In the genomic region with DNA sequence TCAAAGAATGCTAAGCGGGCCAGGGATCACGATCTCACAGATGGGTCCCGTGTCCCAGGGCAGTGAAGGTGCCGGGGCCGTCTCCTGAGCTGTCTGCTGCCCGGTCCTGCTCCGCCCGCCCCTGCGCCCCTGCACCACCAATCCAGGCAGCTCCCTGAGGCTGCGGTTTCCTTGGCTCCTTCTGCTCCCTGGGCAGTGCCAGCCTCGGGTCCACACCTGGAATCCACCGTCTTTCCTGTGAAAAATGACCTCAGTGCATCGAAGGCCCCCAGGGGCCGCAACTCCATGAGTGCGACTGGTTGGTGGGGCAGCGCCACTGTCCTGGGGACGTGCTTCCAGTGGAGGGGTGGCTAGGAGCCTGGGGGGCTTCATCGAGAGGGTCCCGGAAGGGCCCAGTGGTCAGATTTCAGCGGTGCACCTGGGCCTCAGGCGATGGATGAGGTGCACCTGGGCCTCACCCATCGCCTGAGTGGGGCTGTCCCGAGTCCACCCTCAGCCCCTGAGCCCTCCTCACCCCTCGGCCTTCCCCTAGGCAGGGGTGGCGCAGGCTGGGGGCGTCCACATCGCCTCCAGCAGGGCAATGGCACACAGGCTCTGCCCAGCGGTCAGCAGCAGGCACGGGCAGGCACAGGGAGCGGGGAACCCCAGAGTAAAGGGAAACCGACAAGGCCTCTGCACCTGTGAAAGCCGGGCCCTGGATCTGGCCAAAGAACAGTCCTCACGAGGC, we compare ENCODE assay signal across 22 cellular contexts. TPM values are rescaled to one million over a fixed set of nuclear protein-coding genes. Genes with fewer than 3 reads are reported as not detected.
DNase-seq lines count a peak whose midpoint lies in the region; ATAC-seq, FAIRE-seq and TF ChIP-seq lines count a peak whose summit lies in the region.
"Had no signal": no experiment of that assay in that cellular context is flagged by ENCODE, and none has a peak within 500 bp of the region (broad histone marks: within the 10 kb centered on the region; RNA-seq: fewer than 3 reads in every experiment).

No MANE protein-coding gene starts in this region.

- TF ChIP-seq CTCF in right lobe of liver (IDR thresholded peaks at IDR 0.05) = no peak
- no peak for TF ChIP-seq CTCF in HepG2 (CRISPR knock-in tag; IDR thresholded peaks at IDR 0.05)
- no peak for TF ChIP-seq CTCF in kidney (IDR thresholded peaks at IDR 0.05; ENCODE audit: borderline replicate concordance, extremely low read depth, insufficient read depth)
- TF ChIP-seq CTCF in spleen (IDR thresholded peaks at IDR 0.05 in 8 of 11, conservative IDR thresholded peaks at IDR 0.05 in 3 of 11) = no peak

- no peak overlapping the region for H3K9ac ChIP-seq in HepG2 (ENCODE audit: insufficient read depth, low read depth, low read length)
- no peak overlapping the region for H3K9ac ChIP-seq in kidney (ENCODE audit: low read length in 2 of 2)
- H3K9ac ChIP-seq: GM23248 had no signal

- TF ChIP-seq POLR2A in right lobe of liver (IDR thresholded peaks at IDR 0.05) (no peak), HepG2 (IDR thresholded peaks at IDR 0.05; ENCODE audit: insufficient read depth in 1 of 2, low read depth in 2 of 2, low read length in 2 of 2) (no peak), spleen (IDR thresholded peaks at IDR 0.05) (no peak)

- no peaks in the 10 kb centered on the region for H3K36me3 ChIP-seq in right lobe of liver
- no peaks in the 10 kb centered on the region for H3K36me3 ChIP-seq in HepG2 (replicated peaks in 1 of 2; ENCODE audit: control insufficient read depth in 1 of 2, insufficient read depth in 2 of 2, low read length in 2 of 2)
- H3K36me3 ChIP-seq in kidney (ENCODE audit: control insufficient read depth in 1 of 2, insufficient read depth in 2 of 2, low read length in 2 of 2) = no peaks in the 10 kb centered on the region
- no peaks in the 10 kb centered on the region for H3K36me3 ChIP-seq in spleen

- H2AFZ ChIP-seq in HepG2 (ENCODE audit: low read length) = no peak overlapping the region
- H2AFZ ChIP-seq: GM23248 had no signal

- POLR2A ChIA-PET in HepG2 (lab: Yijun Ruan, JAX) = no interaction called here

- no peak overlapping the region for H3K4me2 ChIP-seq in HepG2 (ENCODE audit: low read depth, low read length)

- H3K27me3 ChIP-seq in right lobe of liver (no peaks in the 10 kb centered on the region), HepG2 (ENCODE audit: control insufficient read depth in 1 of 2, insufficient read depth in 2 of 2, low read length in 2 of 2) (peaks cover 7 to 47% of the 10 kb centered on the region in 2 experiments; a peak in 4 of 5 replicates), spleen (replicated peaks in 1 of 7) (peaks cover 0 to 32% (median 0%) of the 10 kb centered on the region in 7 donors)

- H3K4me3 ChIP-seq in right lobe of liver (no peak overlapping the region), HepG2 (replicated peaks in 1 of 3; ENCODE audit: insufficient read depth in 1 of 3, low read depth in 2 of 3, low read length in 3 of 3) (no peak overlapping the region), kidney (ENCODE audit: low read length in 2 of 2) (no peak overlapping the region), spleen (no peak overlapping the region)
- H3K4me3 ChIP-seq: GM23248 had no signal

- DNase-seq in right lobe of liver (no peak), HepG2 (ENCODE audit: low spot score) (no peak), kidney (peak; percentile 40), spleen (peak; percentile 41), T-helper 17 cell (no peak), hepatic stellate cell (ENCODE audit: low spot score) (no peak), UCSD-AML1 (lab: John Stamatoyannopoulos, UW; ENCODE audit: unreplicated experiment) (no peak)
- DNase-seq in stimulated activated naive CD8-positive, alpha-beta T cell treated with anti-CD3 and anti-CD28 coated beads, Interleukin-15, amount 100 ng/mL, for 72 hours = no peak
- DNase-seq: Caco-2; CD4-positive, CD25-positive, alpha-beta regulatory T cell; CD8-positive, alpha-beta T cell; DMS153; DND-41; GM23248; H7; HCEC 1CT had no signal

- CTCF ChIA-PET in HepG2 (lab: Yijun Ruan, JAX; ENCODE audit: low intra/inter-chr PET ratio, low total read pairs) = no interaction called here

- peak in 3 of 4 donors; percentile 4 to 21 (median 12) for ATAC-seq in right lobe of liver
- no peak for ATAC-seq in HepG2
- ATAC-seq in stimulated activated naive CD8-positive, alpha-beta T cell treated with anti-CD3 and anti-CD28 coated beads, Interleukin-15, amount 100 ng/mL, for 72 hours = peak; percentile 20
- ATAC-seq in T-helper 17 cell = no peak
- ATAC-seq: CD8-positive, alpha-beta T cell had no signal

- WGBS in right lobe of liver (ENCODE audit: insufficient coverage, low coverage, low lambda C conversion rate, missing lambda C conversion rate) = 20% methylated on average over 2 of the region's 33 CpGs
- 16% methylated on average over 17 of the region's 33 CpGs for WGBS in HepG2 (ENCODE audit: low lambda C conversion rate)
- WGBS in spleen, 5 donors = 83 to 88% (median 85%) methylated on average over 30 to 33 of the region's 33 CpGs

- no peaks in the 10 kb centered on the region for H3K4me1 Mint-ChIP-seq in stimulated activated naive CD8-positive, alpha-beta T cell treated with anti-CD3 and anti-CD28 coated beads, Interleukin-15, amount 100 ng/mL, for 72 hours
- H3K4me1 Mint-ChIP-seq in T-helper 17 cell = no peaks in the 10 kb centered on the region
- H3K4me1 Mint-ChIP-seq: CD4-positive, CD25-positive, alpha-beta regulatory T cell had no signal

- BruUV-seq in HepG2 (replicated peaks; lab: Mats Ljungman, UMichigan) = no TSS peak

- no peaks in the 10 kb centered on the region for H3K79me2 ChIP-seq in HepG2 (ENCODE audit: insufficient read depth, low read length)

- H3K9me3 Mint-ChIP-seq in stimulated activated naive CD8-positive, alpha-beta T cell treated with anti-CD3 and anti-CD28 coated beads, Interleukin-15, amount 100 ng/mL, for 72 hours = peaks cover 11 to 12% of the 10 kb centered on the region in 2 donors
- H3K9me3 Mint-ChIP-seq: CD8-positive, alpha-beta T cell had no signal

- H3K27me3 Mint-ChIP-seq in stimulated activated naive CD8-positive, alpha-beta T cell treated with anti-CD3 and anti-CD28 coated beads, Interleukin-15, amount 100 ng/mL, for 72 hours = no peaks in the 10 kb centered on the region
- peaks cover 7% of the 10 kb centered on the region for H3K27me3 Mint-ChIP-seq in T-helper 17 cell
- H3K27me3 Mint-ChIP-seq: CD4-positive, CD25-positive, alpha-beta regulatory T cell had no signal

- TF ChIP-seq RAD21 in HepG2 (CRISPR knock-in tag; IDR thresholded peaks at IDR 0.05) = no peak

- no peak overlapping the region for H3K4me3 Mint-ChIP-seq in stimulated activated naive CD8-positive, alpha-beta T cell treated with anti-CD3 and anti-CD28 coated beads, Interleukin-15, amount 100 ng/mL, for 72 hours
- H3K4me3 Mint-ChIP-seq in T-helper 17 cell = no peak overlapping the region
- H3K4me3 Mint-ChIP-seq: CD4-positive, CD25-positive, alpha-beta regulatory T cell; CD8-positive, alpha-beta T cell had no signal

- in situ Hi-C loops in HepG2 (cut with HindIII; ENCODE audit: extremely low pct_ligation_motif_present, low pct_unique_long_range_greater_than_20kb) = no loop called here

- H3K36me3 Mint-ChIP-seq in T-helper 17 cell (ENCODE audit: low read depth) = no peaks in the 10 kb centered on the region
- H3K36me3 Mint-ChIP-seq: CD4-positive, CD25-positive, alpha-beta regulatory T cell; CD8-positive, alpha-beta T cell had no signal

- TF ChIP-seq EP300 in HepG2 (IDR thresholded peaks at IDR 0.05; ENCODE audit: low read depth in 2 of 2, low read length in 2 of 2) (no peak), HepG2 (CRISPR knock-in tag; IDR thresholded peaks at IDR 0.05; ENCODE audit: borderline replicate concordance) (no peak)

- FAIRE-seq in HepG2 (lab: Jason Lieb, UNC) = no peak
- no peak for FAIRE-seq in kidney (lab: Jason Lieb, UNC)
- FAIRE-seq: G401.6, GM19239, H1 had no signal

- H3K27ac Mint-ChIP-seq in stimulated activated naive CD8-positive, alpha-beta T cell treated with anti-CD3 and anti-CD28 coated beads, Interleukin-15, amount 100 ng/mL, for 72 hours = peak overlapping the region in 1 of 2 donors; percentile 65
- no peak overlapping the region for H3K27ac Mint-ChIP-seq in T-helper 17 cell
- H3K27ac Mint-ChIP-seq: CD4-positive, CD25-positive, alpha-beta regulatory T cell; CD8-positive, alpha-beta T cell had no signal

- H4K20me1 ChIP-seq in HepG2 (ENCODE audit: insufficient read depth, low read length) = no peaks in the 10 kb centered on the region

- intact Hi-C loops in right lobe of liver (cut with DNase I) = no loop called here
- intact Hi-C loops in HepG2 (cut with micrococcal nuclease; ENCODE audit: unreplicated experiment) = no loop called here
- intact Hi-C loops in kidney (cut with DNase I) = no loop called here
- intact Hi-C loops in spleen (cut with DNase I; ENCODE audit: low total_unique reads) = no loop called here

- no peaks in the 10 kb centered on the region for H3K9me3 ChIP-seq in right lobe of liver
- no peaks in the 10 kb centered on the region for H3K9me3 ChIP-seq in HepG2 (ENCODE audit: low read length)
- peaks cover 0 to 7% of the 10 kb centered on the region in 2 donors for H3K9me3 ChIP-seq in kidney (ENCODE audit: control insufficient read depth in 1 of 2, low read length in 2 of 2)
- peaks cover 0 to 27% (median 20%) of the 10 kb centered on the region in 8 donors for H3K9me3 ChIP-seq in spleen
- H3K9me3 ChIP-seq in T-helper 17 cell (ENCODE audit: control insufficient read depth, low read length, poor library complexity, severe bottlenecking) = no peaks in the 10 kb centered on the region

- no peaks in the 10 kb centered on the region for H3K4me1 ChIP-seq in right lobe of liver
- H3K4me1 ChIP-seq in HepG2 (ENCODE audit: insufficient read depth, low read length) = no peaks in the 10 kb centered on the region
- no peaks in the 10 kb centered on the region for H3K4me1 ChIP-seq in kidney (ENCODE audit: control insufficient read depth in 1 of 2, insufficient read depth in 1 of 2, low read depth in 1 of 2, low read length in 2 of 2)
- H3K4me1 ChIP-seq in spleen = peaks cover 0 to 8% (median 0%) of the 10 kb centered on the region in 6 donors

- H3K27ac ChIP-seq in right lobe of liver (no peak overlapping the region), HepG2 (ENCODE audit: extremely low read length, insufficient read depth, low read length) (no peak overlapping the region), kidney (ENCODE audit: low read depth in 2 of 2, low read length in 2 of 2) (no peak overlapping the region), spleen (no peak overlapping the region)
- H3K27ac ChIP-seq: C4-2B, GM23248 had no signal

RNA-seq across cellular contexts. Expression of a gene that starts 27.2 kb away (rescaled TPM):
- total RNA-seq in right lobe of liver (under 1 TPM in 5 of 6 experiments, not detected in 1; 0.10 to 0.46 (median 0.16) TPM), HepG2 (2016; rRNA removed; fragmentation: Illumina TruSeq; extraction: Trizol) (not detected in 2 replicates), kidney (0.91 TPM), spleen (under 1 TPM in 2 of 7 donors, not detected in 5; 0.26 to 0.34 TPM), T-helper 17 cell (not detected)
- not detected in 2 replicates for total RNA-seq in HepG2 (2016; cell fraction: cytosol; rRNA removed; fragmentation: Illumina TruSeq; extraction: Trizol; ENCODE audit: low read depth)
- total RNA-seq in HepG2 (2016; cell fraction: insoluble cytoplasmic fraction; rRNA removed; fragmentation: Illumina TruSeq; extraction: Trizol) = not detected in 2 replicates
- total RNA-seq in HepG2 (2016; cell fraction: membrane; rRNA removed; fragmentation: Illumina TruSeq; extraction: Trizol) = not detected in 2 replicates
- total RNA-seq in HepG2 (2016; cell fraction: nucleus; rRNA removed; fragmentation: Illumina TruSeq; extraction: Trizol) = not detected in 2 replicates
- polyA plus RNA-seq in HepG2 (2011; rRNA removed) (not detected in 2 replicates), kidney (ENCODE audit: insufficient read depth, low read depth, low replicate concordance) (1.1 TPM), spleen (under 1 TPM in 2 of 3 donors, not detected in 1; 0.02 to 0.13 TPM)
- not detected in 2 replicates for polyA plus RNA-seq in HepG2 (2011; cell fraction: cytosol; rRNA removed)
- not detected in 2 replicates for polyA plus RNA-seq in HepG2 (2011; cell fraction: nucleus; rRNA removed)
- not detected in 2 replicates for polyA plus RNA-seq in HepG2 (2012)
- polyA plus RNA-seq in HepG2 (2016; cell fraction: cytosol; fragmentation: Illumina TruSeq; extraction: Trizol; ENCODE audit: low read depth) = not detected in 2 replicates
- not detected in 2 replicates for polyA plus RNA-seq in HepG2 (2016; cell fraction: insoluble cytoplasmic fraction; fragmentation: Illumina TruSeq; extraction: Trizol; ENCODE audit: low read depth)
- not detected in 2 replicates for polyA plus RNA-seq in HepG2 (2016; cell fraction: membrane; fragmentation: Illumina TruSeq; extraction: Trizol; ENCODE audit: low read depth)
- polyA plus RNA-seq in HepG2 (2016; cell fraction: nucleus; fragmentation: Illumina TruSeq; extraction: Trizol; ENCODE audit: insufficient read depth, low read depth) = not detected in 2 replicates
- not detected in 2 replicates for polyA minus RNA-seq in HepG2 (2011; rRNA and poly(A)+ RNA removed; ENCODE audit: low replicate concordance)
- polyA minus RNA-seq in HepG2 (2011; cell fraction: cytosol; rRNA and poly(A)+ RNA removed) = not detected in 2 replicates
- polyA minus RNA-seq in HepG2 (2011; cell fraction: nucleus; rRNA and poly(A)+ RNA removed) = not detected in 2 replicates
- total RNA-seq: Caco-2; CD4-positive, CD25-positive, alpha-beta regulatory T cell; CD8-positive, alpha-beta T cell; GM23248 had no signal
- polyA plus RNA-seq: BJ; CD4-positive, CD25-positive, alpha-beta regulatory T cell; GM23248 had no signal

RNA-seq across cellular contexts. Expression of a gene that starts 45.1 kb away (rescaled TPM):
- total RNA-seq in right lobe of liver (10 to 100 TPM in 2 of 6 experiments, 1 to 10 TPM in 3, under 1 TPM in 1; 0.54 to 11.6 (median 8.2) TPM), HepG2 (2016; rRNA removed; fragmentation: Illumina TruSeq; extraction: Trizol) (0.44 TPM in 1 of 2 replicates, not detected in the other), kidney (8.7 TPM), spleen (1 to 10 TPM in 5 of 7 donors, under 1 TPM in 2; 0.32 to 3.5 (median 2.5) TPM), T-helper 17 cell (1 to 10 TPM in 1 of 2 donors, under 1 TPM in 1; 0.42 to 1.1 TPM)
- total RNA-seq in HepG2 (2016; cell fraction: cytosol; rRNA removed; fragmentation: Illumina TruSeq; extraction: Trizol; ENCODE audit: low read depth) = not detected in 2 replicates
- total RNA-seq in HepG2 (2016; cell fraction: insoluble cytoplasmic fraction; rRNA removed; fragmentation: Illumina TruSeq; extraction: Trizol) = not detected in 2 replicates
- 0.38 TPM in 1 of 2 replicates, not detected in the other for total RNA-seq in HepG2 (2016; cell fraction: membrane; rRNA removed; fragmentation: Illumina TruSeq; extraction: Trizol)
- total RNA-seq in HepG2 (2016; cell fraction: nucleus; rRNA removed; fragmentation: Illumina TruSeq; extraction: Trizol) = not detected in 2 replicates
- polyA plus RNA-seq in HepG2 (2011; rRNA removed) (0.56 and 0.69 TPM in 2 replicates), kidney (ENCODE audit: insufficient read depth, low read depth, low replicate concordance) (0.43 TPM), spleen (under 1 TPM; 0.05 to 0.43 (median 0.29) TPM)
- polyA plus RNA-seq in HepG2 (2011; cell fraction: cytosol; rRNA removed) = 0.09 and 0.66 TPM in 2 replicates
- 1.3 and 3.3 TPM in 2 replicates for polyA plus RNA-seq in HepG2 (2011; cell fraction: nucleus; rRNA removed)
- 0.17 TPM in 1 of 2 replicates, not detected in the other for polyA plus RNA-seq in HepG2 (2012)
- 0.03 and 0.17 TPM in 2 replicates for polyA plus RNA-seq in HepG2 (2016; cell fraction: cytosol; fragmentation: Illumina TruSeq; extraction: Trizol; ENCODE audit: low read depth)
- polyA plus RNA-seq in HepG2 (2016; cell fraction: insoluble cytoplasmic fraction; fragmentation: Illumina TruSeq; extraction: Trizol; ENCODE audit: low read depth) = not detected in 2 replicates
- polyA plus RNA-seq in HepG2 (2016; cell fraction: membrane; fragmentation: Illumina TruSeq; extraction: Trizol; ENCODE audit: low read depth) = 0.03 TPM in 1 of 2 replicates, not detected in the other
- not detected in 2 replicates for polyA plus RNA-seq in HepG2 (2016; cell fraction: nucleus; fragmentation: Illumina TruSeq; extraction: Trizol; ENCODE audit: insufficient read depth, low read depth)
- 0.09 and 4.0 TPM in 2 replicates for polyA minus RNA-seq in HepG2 (2011; rRNA and poly(A)+ RNA removed; ENCODE audit: low replicate concordance)
- polyA minus RNA-seq in HepG2 (2011; cell fraction: cytosol; rRNA and poly(A)+ RNA removed) = 0.53 and 1.8 TPM in 2 replicates
- polyA minus RNA-seq in HepG2 (2011; cell fraction: nucleus; rRNA and poly(A)+ RNA removed) = 0.12 and 2.4 TPM in 2 replicates
- total RNA-seq: A673; CD8-positive, alpha-beta T cell had no signal
- polyA plus RNA-seq: CD4-positive, CD25-positive, alpha-beta regulatory T cell had no signal

Comparison
In these comparisons a context has a peak if more than half of its experiments do, and no peak if none do; other contexts are left out.
1. ATAC-seq: peak in right lobe of liver (3 of 4) and stimulated activated naive CD8-positive, alpha-beta T cell treated with anti-CD3 and anti-CD28 coated beads, Interleukin-15, amount 100 ng/mL, for 72 hours (single experiment); none in HepG2 (single experiment) and T-helper 17 cell (single experiment).
2. DNase-seq: peak in kidney (single experiment) and spleen (single experiment); none in right lobe of liver (0 of 3), HepG2 (single experiment), stimulated activated naive CD8-positive, alpha-beta T cell treated with anti-CD3 and anti-CD28 coated beads, Interleukin-15, amount 100 ng/mL, for 72 hours (0 of 2), T-helper 17 cell (0 of 3), hepatic stellate cell (single experiment) and UCSD-AML1 (single experiment).